ENCODE assay signal across 10 cellular contexts in the genomic region with DNA sequence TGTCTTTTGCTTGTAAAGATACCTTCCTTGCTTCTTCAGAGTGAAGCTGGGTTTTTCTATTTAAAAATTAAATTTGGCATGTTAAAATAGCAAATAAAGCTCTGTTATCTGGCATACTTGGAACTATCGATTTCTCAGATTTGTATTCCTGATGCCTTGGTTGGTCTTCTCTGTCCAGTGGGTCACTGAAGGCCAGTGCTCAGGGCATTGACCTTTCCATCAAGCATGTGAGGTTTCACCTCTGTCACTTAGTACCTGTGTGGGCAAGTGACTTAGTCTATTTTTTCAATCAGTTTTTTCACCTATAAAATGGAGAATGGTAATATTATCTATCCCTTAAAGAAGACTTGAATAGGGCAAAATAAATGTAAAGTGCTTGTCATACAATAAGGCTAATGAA.
"Had no signal": no experiment of that assay in that cellular context is flagged by ENCODE, and none has a peak within 500 bp of the region (broad histone marks: within the 10 kb centered on the region; RNA-seq: fewer than 3 reads in every experiment).

No MANE protein-coding gene starts in this region.

- H3K36me3 ChIP-seq: HAP-1 had no signal

- H2AFZ ChIP-seq: GM23248, GM23338 had no signal

- H3K4me2 ChIP-seq: GM23338 had no signal

- ATAC-seq: GM23338, HCT116 had no signal

- H3K4me3 ChIP-seq: GM23248, GM23338, HAP-1 had no signal

- FAIRE-seq: H1 had no signal

- DNase-seq: GM23248, GOT3, H7, H9, HCEC 1CT, HFFc6 had no signal

- H3K9me3 ChIP-seq: HAP-1 had no signal

- H3K27ac ChIP-seq: GM23248 had no signal

- H3K9ac ChIP-seq: GM23248 had no signal
